In genomic region chr14:64721391-64721791, GRCh38 we compare ENCODE assay signal across 8 cellular contexts. TPM values are rescaled to one million over a fixed set of nuclear protein-coding genes. Genes with fewer than 3 reads are reported as not detected.
A peak's percentile ranks its signal among the peaks of the same experiment; 100 is the strongest.
DNase-seq lines count a peak whose midpoint lies in the region; ATAC-seq and TF ChIP-seq lines count a peak whose summit lies in the region.

No MANE protein-coding gene starts in this region.

- CTCF ChIA-PET in CD8-positive, alpha-beta memory T cell (lab: Charles Lee): interaction anchor here (1.1 to 1.8 kb wide), 3 partner anchors 9 to 54 kb away, joined by 3 to 5 read pairs (median 3); no protein-coding TSS in a partner anchor

- no peak for DNase-seq in CD8-positive, alpha-beta memory T cell
- peak in 2 of 3 donors; percentile 55 to 57 for DNase-seq in Peyer's patch
- peak; percentile 90 for DNase-seq in fibroblast of the aortic adventitia (ENCODE audit: low read depth)
- peak; percentile 53 to 75 for DNase-seq in psoas muscle
- no peak for DNase-seq in NCI-H2081 treated with DMSO at 0.1 percent for 48 hours (lab: John Stamatoyannopoulos, UW)
- DNase-seq in DMS79 treated with DMSO at 0.1 percent for 48 hours (lab: John Stamatoyannopoulos, UW): no peak
- no peak for DNase-seq in SKM-1 treated with dmso at 0.1 percent for 144 hours (lab: John Stamatoyannopoulos, UW; ENCODE audit: unreplicated experiment)

- POLR2A ChIA-PET in CD8-positive, alpha-beta memory T cell (lab: Charles Lee): no interaction called here

- no peaks in the 10 kb centered on the region for H3K27me3 Mint-ChIP-seq in CD8-positive, alpha-beta memory T cell

- TF ChIP-seq CTCF in Peyer's patch (IDR thresholded peaks at IDR 0.05) (no peak), fibroblast of the aortic adventitia (IDR thresholded peaks at IDR 0.05; ENCODE audit: insufficient read depth, low read length) (no peak), psoas muscle (IDR thresholded peaks at IDR 0.05) (no peak)

- no peaks in the 10 kb centered on the region for H3K9me3 Mint-ChIP-seq in CD8-positive, alpha-beta memory T cell

- H3K4me3 Mint-ChIP-seq in CD8-positive, alpha-beta memory T cell: peak overlapping the region in 5 of 7 donors; percentile 38 to 78 (median 71)

- no peaks in the 10 kb centered on the region for H3K36me3 ChIP-seq in CD8-positive, alpha-beta memory T cell (ENCODE audit: insufficient read depth, low read length)
- no peaks in the 10 kb centered on the region for H3K36me3 ChIP-seq in Peyer's patch
- no peaks in the 10 kb centered on the region for H3K36me3 ChIP-seq in psoas muscle (ENCODE audit: insufficient read depth in 1 of 2, low read depth in 1 of 2)

- no peaks in the 10 kb centered on the region for H3K27me3 ChIP-seq in CD8-positive, alpha-beta memory T cell (ENCODE audit: insufficient read depth, low read length, poor library complexity, severe bottlenecking)
- H3K27me3 ChIP-seq in Peyer's patch: no peaks in the 10 kb centered on the region
- H3K27me3 ChIP-seq in psoas muscle (ENCODE audit: insufficient read depth in 3 of 3, low read length in 2 of 3): no peaks in the 10 kb centered on the region

- TF ChIP-seq POLR2A in Peyer's patch (IDR thresholded peaks at IDR 0.05): no peak

- peak overlapping the region; percentile 26 to 99 (median 91) for H3K27ac Mint-ChIP-seq in CD8-positive, alpha-beta memory T cell

- 38 to 53% (median 51%) methylated on average over 5 of the region's 5 CpGs for WGBS in psoas muscle, 3 donors

- no peak overlapping the region for H3K27ac ChIP-seq in CD8-positive, alpha-beta memory T cell (ENCODE audit: low read depth, low read length)
- H3K27ac ChIP-seq in Peyer's patch (peak overlapping the region; percentile 10 to 84 (median 66)), psoas muscle (peak overlapping the region; percentile 41)

- ATAC-seq in psoas muscle: peak in 3 of 4 donors; percentile 26 to 43 (median 27)
- ATAC-seq in HG03469 (IDR thresholded peaks at IDR 0.05; ENCODE audit: unreplicated experiment): no peak

- H3K36me3 Mint-ChIP-seq in CD8-positive, alpha-beta memory T cell: peaks cover 0 to 3% (median 0%) of the 10 kb centered on the region in 3 donors

- H3K4me1 ChIP-seq in CD8-positive, alpha-beta memory T cell (ENCODE audit: insufficient read depth, low read length): peaks cover 69% of the 10 kb centered on the region
- H3K4me1 ChIP-seq in Peyer's patch (peaks cover 0 to 96% (median 16%) of the 10 kb centered on the region in 4 donors), psoas muscle (peaks cover 24% of the 10 kb centered on the region)

- intact Hi-C loops in psoas muscle (cut with DNase I): no loop called here

- no peak overlapping the region for H3K4me3 ChIP-seq in CD8-positive, alpha-beta memory T cell (ENCODE audit: low read length)
- H3K4me3 ChIP-seq in Peyer's patch: no peak overlapping the region
- no peak overlapping the region for H3K4me3 ChIP-seq in fibroblast of the aortic adventitia (ENCODE audit: low read depth, low read length)
- H3K4me3 ChIP-seq in psoas muscle: no peak overlapping the region

- H3K4me1 Mint-ChIP-seq in CD8-positive, alpha-beta memory T cell: peaks cover 93 to 99% (median 99%) of the 10 kb centered on the region in 3 donors

- no peaks in the 10 kb centered on the region for H3K9me3 ChIP-seq in CD8-positive, alpha-beta memory T cell (ENCODE audit: low read length)
- H3K9me3 ChIP-seq in Peyer's patch (no peaks in the 10 kb centered on the region), psoas muscle (no peaks in the 10 kb centered on the region)

RNA-seq across cellular contexts. Expression of gene PLEKHG3, which starts 17.2 kb away (rescaled TPM):
- total RNA-seq in CD8-positive, alpha-beta memory T cell: 1 to 10 TPM; 4.9 to 5.0 TPM
- 61.1 TPM for polyA plus RNA-seq in CD8-positive, alpha-beta memory T cell
- total RNA-seq in Peyer's patch (10 to 100 TPM; 18.2 to 45.5 (median 31.5) TPM), fibroblast of the aortic adventitia (ENCODE audit: low replicate concordance) (8.2 and 9.0 TPM in 2 replicates), psoas muscle (1 to 10 TPM; 5.2 to 8.2 (median 6.5) TPM)
- polyA plus RNA-seq in psoas muscle: 1 to 10 TPM; 1.9 to 3.1 (median 2.8) TPM

Comparison
In these comparisons a context has a peak if more than half of its experiments do, and no peak if none do; other contexts are left out.
1. DNase-seq: peak in Peyer's patch (2 of 3), fibroblast of the aortic adventitia (single experiment) and psoas muscle (2 of 2); none in CD8-positive, alpha-beta memory T cell (0 of 5), NCI-H2081 treated with DMSO at 0.1 percent for 48 hours (single experiment), DMS79 treated with DMSO at 0.1 percent for 48 hours (single experiment) and SKM-1 treated with dmso at 0.1 percent for 144 hours (single experiment).